Comparison of ENCODE assay signal across 16 cellular contexts in genomic region chr3:58484722-58485069, GRCh38. TPM values are rescaled to one million over a fixed set of nuclear protein-coding genes. Genes with fewer than 3 reads are reported as not detected.
"Had no signal": no experiment of that assay in that cellular context is flagged by ENCODE, and none has a peak within 500 bp of the region (broad histone marks: within the 10 kb centered on the region; RNA-seq: fewer than 3 reads in every experiment).

No MANE protein-coding gene starts in this region.

- H3K27ac Mint-ChIP-seq: activated naive CD8-positive, alpha-beta T cell treated with anti-CD3 and anti-CD28 coated beads for 36 hours; activated T-cell treated with anti-CD3 and anti-CD28 coated beads, Interleukin-2, amount 50 U/mL, for 24 hours; endodermal cell; nephron had no signal

- FAIRE-seq: pancreas had no signal

- H3K27ac ChIP-seq: brain microvascular endothelial cell, pancreas, uterus had no signal

- H3K4me3 ChIP-seq: pancreas, tibial nerve, uterus had no signal

- H3K9me3 Mint-ChIP-seq: activated T-cell treated with anti-CD3 and anti-CD28 coated beads, Interleukin-2, amount 50 U/mL, for 24 hours had no signal

- H3K4me3 Mint-ChIP-seq: activated naive CD8-positive, alpha-beta T cell treated with anti-CD3 and anti-CD28 coated beads for 36 hours; activated T-cell treated with anti-CD3 and anti-CD28 coated beads, Interleukin-2, amount 50 U/mL, for 24 hours; endodermal cell; nephron had no signal

- H3K36me3 Mint-ChIP-seq: activated naive CD8-positive, alpha-beta T cell treated with anti-CD3 and anti-CD28 coated beads for 36 hours had no signal

- DNase-seq: activated CD4-positive, alpha-beta T cell treated with anti-CD3 and anti-CD28 coated beads for 1 hour; activated CD4-positive, alpha-beta T cell treated with anti-CD3 and anti-CD28 coated beads, Interleukin-2, amount 50 U/mL, for 4 hours; activated effector memory CD4-positive, alpha-beta T cell treated with anti-CD3 and anti-CD28 coated beads, Interleukin-2, amount 50 U/mL, for 16 hours; activated naive CD8-positive, alpha-beta T cell treated with anti-CD3 and anti-CD28 coated beads for 36 hours; activated T-cell treated with anti-CD3 and anti-CD28 coated beads, Interleukin-2, amount 50 U/mL, for 24 hours; brain microvascular endothelial cell; endodermal cell; pancreas; stimulated activated CD4-positive, alpha-beta T cell treated with anti-CD3 and anti-CD28 coated beads, Interleukin-15, amount 100 ng/mL, for 24 hours; stimulated activated CD4-positive, alpha-beta T cell treated with anti-CD3 and anti-CD28 coated beads, Interleukin-4, amount 100 ng/mL, for 1 hour; stimulated activated naive CD4-positive, alpha-beta T cell; substantia nigra; uterus had no signal

- H3K36me3 ChIP-seq: brain microvascular endothelial cell, pancreas, tibial nerve, uterus had no signal

- H3K9me3 ChIP-seq: pancreas had no signal

- H3K27me3 ChIP-seq: brain microvascular endothelial cell, pancreas, tibial nerve, uterus had no signal

RNA-seq across cellular contexts. Expression of gene ACOX2, which starts 52.3 kb away (rescaled TPM):
- total RNA-seq: activated naive CD8-positive, alpha-beta T cell treated with anti-CD3 and anti-CD28 coated beads for 36 hours; T-helper 1 cell treated with Interleukin-12 subunit alpha and Interleukin-12 subunit beta and Interleukin-4 antibody, amounts not matched to agents 30 ng/mL and 1 ng/mL, for 36 hours had no signal
